Comparison of ENCODE assay signal across 8 cellular contexts in the genomic region with DNA sequence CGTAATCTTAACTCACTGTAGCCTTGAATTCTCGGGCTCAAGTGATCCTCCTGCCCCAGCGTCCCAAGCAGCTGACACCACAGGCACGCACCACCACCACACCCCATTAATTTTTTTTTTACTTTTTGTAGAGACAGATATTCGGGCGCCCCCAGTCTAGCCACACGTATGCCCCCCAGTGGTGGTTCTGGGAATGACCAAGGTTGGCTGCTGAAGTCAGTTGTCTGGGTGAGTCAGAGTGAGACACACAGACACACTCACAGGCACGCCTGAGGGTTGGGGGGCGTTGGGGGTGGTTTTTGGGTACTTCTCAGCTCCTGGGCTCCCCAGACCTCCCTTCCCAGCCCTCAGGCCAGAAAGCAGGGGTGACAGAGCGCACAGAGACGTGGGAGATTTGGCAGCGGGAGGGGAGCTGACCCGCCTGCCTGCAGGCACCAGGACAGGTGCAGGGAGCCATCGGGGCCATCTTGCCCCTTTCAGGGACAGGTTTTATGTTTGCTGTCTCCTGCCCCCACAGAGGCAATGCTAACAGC. TPM values are rescaled to one million over a fixed set of nuclear protein-coding genes. Genes with fewer than 3 reads are reported as not detected.
A peak's percentile ranks its signal among the peaks of the same experiment; 100 is the strongest.
DNase-seq lines count a peak whose midpoint lies in the region; ATAC-seq, FAIRE-seq and TF ChIP-seq lines count a peak whose summit lies in the region.

No MANE protein-coding gene starts in this region.

- intact Hi-C loops in endothelial cell of umbilical vein (cut with micrococcal nuclease): loop anchor here (1.0 kb wide), 4 partner anchors 22 to 158 kb away; a partner anchor contains a TSS

- H3K4me1 ChIP-seq in endothelial cell of umbilical vein (ENCODE audit: control insufficient read depth, extremely low read depth, insufficient read depth, low read length): no peaks in the 10 kb centered on the region

- CTCF ChIA-PET in endothelial cell of umbilical vein (lab: Charles Lee): interaction anchor here (0.7 to 3.0 kb wide), 8 partner anchors 11 to 158 kb away, joined by 3 to 42 read pairs (median 4); a partner anchor contains a TSS

- FAIRE-seq in endothelial cell of umbilical vein (lab: Jason Lieb, UNC): peak; percentile 85

- H3K9ac ChIP-seq in endothelial cell of umbilical vein (replicated peaks; ENCODE audit: extremely low read depth, insufficient read depth, low read length): no peak overlapping the region

- H3K4me3 ChIP-seq in endothelial cell of umbilical vein (replicated peaks in 1 of 3; ENCODE audit: insufficient read depth in 1 of 3, low read depth in 1 of 3, low read length in 3 of 3): no peak overlapping the region

- H3K9me1 ChIP-seq in endothelial cell of umbilical vein (replicated peaks; ENCODE audit: control insufficient read depth, extremely low read depth, insufficient read depth, low read length): no peaks in the 10 kb centered on the region

- no peak for TF ChIP-seq POLR2A in endothelial cell of umbilical vein (IDR thresholded peaks at IDR 0.05; ENCODE audit: low read depth, low read length)

- POLR2A ChIA-PET in endothelial cell of umbilical vein (lab: Charles Lee): no interaction called here

- no peak overlapping the region for H3K27ac ChIP-seq in endothelial cell of umbilical vein (ENCODE audit: insufficient read depth, low read depth, low read length)

- dilution Hi-C loops in endothelial cell of umbilical vein (cut with MboI; ENCODE audit: extremely low pct_ligation_motif_present, low sequenced_read_pairs): no loop called here

- no TSS peak for BruUV-seq in endothelial cell of umbilical vein (replicated peaks; lab: Mats Ljungman, UMichigan)

- no peaks in the 10 kb centered on the region for H3K9me3 Mint-ChIP-seq in naive B cell

- H3K4me1 Mint-ChIP-seq in naive B cell: peaks cover 11 to 17% (median 13%) of the 10 kb centered on the region in 3 donors

- H3K4me2 ChIP-seq in endothelial cell of umbilical vein (ENCODE audit: insufficient read depth, low read length): no peak overlapping the region

- no peaks in the 10 kb centered on the region for H4K20me1 ChIP-seq in endothelial cell of umbilical vein (replicated peaks; ENCODE audit: control insufficient read depth, extremely low read depth, insufficient read depth, low read length)

- no peaks in the 10 kb centered on the region for H3K9me3 ChIP-seq in endothelial cell of umbilical vein (replicated peaks; ENCODE audit: control insufficient read depth, insufficient read depth, low read length)

- no peaks in the 10 kb centered on the region for H3K79me2 ChIP-seq in endothelial cell of umbilical vein (ENCODE audit: control insufficient read depth, insufficient read depth, low read length)

- H3K36me3 ChIP-seq in endothelial cell of umbilical vein (ENCODE audit: control insufficient read depth in 2 of 2, extremely low read depth in 1 of 2, insufficient read depth in 2 of 2, low read length in 2 of 2): peaks cover 3 to 14% of the 10 kb centered on the region in 2 experiments

- ATAC-seq in HG03378 (IDR thresholded peaks at IDR 0.05; ENCODE audit: unreplicated experiment) (peak; percentile 50), naive B cell (ENCODE audit: low read depth in 2 of 2) (peak; percentile 71 to 77), HG03565 (IDR thresholded peaks at IDR 0.05; ENCODE audit: unreplicated experiment) (no peak)

- DNase-seq in GM04503 (ENCODE audit: low read depth): peak; percentile 27
- peak; percentile 65 to 67 for DNase-seq in NOMO-1 (lab: John Stamatoyannopoulos, UW; ENCODE audit: unreplicated experiment in 2 of 2)
- DNase-seq in activated CD8-positive, alpha-beta memory T cell treated with anti-CD3 and anti-CD28 coated beads for 48 hours (ENCODE audit: low read depth in 2 of 3, low spot score in 2 of 3): peak; percentile 48 to 76 (median 74)
- DNase-seq in endothelial cell of umbilical vein (ENCODE audit: low read depth, low spot score): peak; percentile 78
- peak; percentile 79 for DNase-seq in naive B cell
- DNase-seq in stimulated activated CD8-positive, alpha-beta memory T cell treated with anti-CD3 and anti-CD28 coated beads, Interleukin-7, amount 100 ng/mL, for 48 hours (ENCODE audit: extremely low read depth in 1 of 2, low read depth in 1 of 2): peak; percentile 52 to 75

- H3K27me3 Mint-ChIP-seq in naive B cell: peaks cover 6 to 16% (median 16%) of the 10 kb centered on the region in 3 donors

- peak; percentile 77 to 87 for TF ChIP-seq CTCF in endothelial cell of umbilical vein (IDR thresholded peaks at IDR 0.05; ENCODE audit: extremely low read depth in 1 of 2, insufficient read depth in 1 of 2, low read depth in 1 of 2, low read length in 2 of 2)

- no peak overlapping the region for H3K4me3 Mint-ChIP-seq in naive B cell

- H2AFZ ChIP-seq in endothelial cell of umbilical vein (ENCODE audit: low read depth, low read length): no peak overlapping the region

- H3K36me3 Mint-ChIP-seq in naive B cell: peaks cover 4 to 7% of the 10 kb centered on the region in 2 donors

- no peaks in the 10 kb centered on the region for H3K27me3 ChIP-seq in endothelial cell of umbilical vein (ENCODE audit: control insufficient read depth in 2 of 2, insufficient read depth in 2 of 2, low read length in 2 of 2)

- H3K27ac Mint-ChIP-seq in naive B cell: peak overlapping the region in 3 of 6 donors; percentile 11 to 89 (median 66)

TF ChIP-seq in endothelial cell of umbilical vein, 7 proteins besides CTCF, POLR2A, EP300 and RAD21:
- peak; percentile 20 for TF ChIP-seq POLR2AphosphoS5 (IDR thresholded peaks at IDR 0.05; ENCODE audit: insufficient read depth, low read depth, low read length)
- no peak for TF ChIP-seq EZH2 (IDR thresholded peaks at IDR 0.05; ENCODE audit: borderline replicate concordance, low read depth, low read length, severe bottlenecking)
- peak; percentile 72 for TF ChIP-seq FOS (IDR thresholded peaks at IDR 0.05; ENCODE audit: borderline replicate concordance, insufficient read depth, low read length)

RNA-seq across cellular contexts. Expression of a gene that starts 4.2 kb away (rescaled TPM):
- total RNA-seq in endothelial cell of umbilical vein: 0.42 and 0.51 TPM in 2 replicates
- polyA plus RNA-seq in endothelial cell of umbilical vein: 0.44 and 0.45 TPM in 2 replicates
- polyA plus RNA-seq in endothelial cell of umbilical vein (2011; cell fraction: cytosol; rRNA removed): 0.14 and 0.21 TPM in 2 replicates
- polyA plus RNA-seq in endothelial cell of umbilical vein (2011; cell fraction: nucleus; rRNA removed): 2.5 and 3.6 TPM in 2 replicates
- polyA plus RNA-seq in endothelial cell of umbilical vein (2012): 0.12 and 0.14 TPM in 2 replicates
- polyA minus RNA-seq in endothelial cell of umbilical vein: not detected in 2 replicates
- polyA minus RNA-seq in endothelial cell of umbilical vein (2011; cell fraction: cytosol; rRNA and poly(A)+ RNA removed): not detected
- 0.24 TPM in 1 of 2 replicates, not detected in the other for polyA minus RNA-seq in endothelial cell of umbilical vein (2011; cell fraction: nucleus; rRNA and poly(A)+ RNA removed)
- not detected for polyA plus RNA-seq in naive B cell (ENCODE audit: low read depth in 6 of 6)

RNA-seq across cellular contexts. Expression of a gene that starts 13.8 kb away (rescaled TPM):
- 43.3 and 45.4 TPM in 2 replicates for total RNA-seq in endothelial cell of umbilical vein
- polyA plus RNA-seq in endothelial cell of umbilical vein: 53.7 and 66.9 TPM in 2 replicates
- 31.4 and 40.5 TPM in 2 replicates for polyA plus RNA-seq in endothelial cell of umbilical vein (2011; cell fraction: cytosol; rRNA removed)
- 152 and 169 TPM in 2 replicates for polyA plus RNA-seq in endothelial cell of umbilical vein (2011; cell fraction: nucleus; rRNA removed)
- 46.1 and 63.1 TPM in 2 replicates for polyA plus RNA-seq in endothelial cell of umbilical vein (2012)
- 18.8 and 27.5 TPM in 2 replicates for polyA minus RNA-seq in endothelial cell of umbilical vein
- 31.5 TPM for polyA minus RNA-seq in endothelial cell of umbilical vein (2011; cell fraction: cytosol; rRNA and poly(A)+ RNA removed)
- 23.9 and 33.3 TPM in 2 replicates for polyA minus RNA-seq in endothelial cell of umbilical vein (2011; cell fraction: nucleus; rRNA and poly(A)+ RNA removed)
- polyA plus RNA-seq in naive B cell (ENCODE audit: low read depth in 6 of 6): 1 to 10 TPM in 5 of 6 donors, not detected in 1; 2.7 to 7.6 (median 3.7) TPM

RNA-seq across cellular contexts. Expression of a gene that starts 22.1 kb away (rescaled TPM):
- total RNA-seq in endothelial cell of umbilical vein: 0.91 and 1.3 TPM in 2 replicates
- 0.40 and 0.51 TPM in 2 replicates for polyA plus RNA-seq in endothelial cell of umbilical vein
- 0.20 TPM in 1 of 2 replicates, not detected in the other for polyA plus RNA-seq in endothelial cell of umbilical vein (2011; cell fraction: cytosol; rRNA removed)
- polyA plus RNA-seq in endothelial cell of umbilical vein (2011; cell fraction: nucleus; rRNA removed): 1.6 and 1.7 TPM in 2 replicates
- 0.13 and 0.52 TPM in 2 replicates for polyA plus RNA-seq in endothelial cell of umbilical vein (2012)
- polyA minus RNA-seq in endothelial cell of umbilical vein: 0.13 and 0.19 TPM in 2 replicates
- polyA minus RNA-seq in endothelial cell of umbilical vein (2011; cell fraction: cytosol; rRNA and poly(A)+ RNA removed): 1.8 TPM
- polyA minus RNA-seq in endothelial cell of umbilical vein (2011; cell fraction: nucleus; rRNA and poly(A)+ RNA removed): 0.67 TPM in 1 of 2 replicates, not detected in the other
- 1 to 10 TPM in 5 of 6 donors, not detected in 1; 1.3 to 2.3 (median 1.6) TPM for polyA plus RNA-seq in naive B cell (ENCODE audit: low read depth in 6 of 6)

RNA-seq across cellular contexts. Expression of a gene that starts 22.4 kb away (rescaled TPM):
- 26.6 and 30.3 TPM in 2 replicates for total RNA-seq in endothelial cell of umbilical vein
- polyA plus RNA-seq in endothelial cell of umbilical vein: 17.7 and 24.7 TPM in 2 replicates
- 7.6 and 11.8 TPM in 2 replicates for polyA plus RNA-seq in endothelial cell of umbilical vein (2011; cell fraction: cytosol; rRNA removed)
- 34.8 and 44.7 TPM in 2 replicates for polyA plus RNA-seq in endothelial cell of umbilical vein (2011; cell fraction: nucleus; rRNA removed)
- polyA plus RNA-seq in endothelial cell of umbilical vein (2012): 12.4 and 21.6 TPM in 2 replicates
- polyA minus RNA-seq in endothelial cell of umbilical vein: 11.0 and 15.0 TPM in 2 replicates
- polyA minus RNA-seq in endothelial cell of umbilical vein (2011; cell fraction: cytosol; rRNA and poly(A)+ RNA removed): 4.9 TPM
- polyA minus RNA-seq in endothelial cell of umbilical vein (2011; cell fraction: nucleus; rRNA and poly(A)+ RNA removed): 13.0 and 26.5 TPM in 2 replicates
- polyA plus RNA-seq in naive B cell (ENCODE audit: low read depth in 6 of 6): 1 to 10 TPM in 5 of 6 donors, not detected in 1; 2.3 to 7.5 (median 4.5) TPM

Comparison
In these comparisons a context has a peak if more than half of its experiments do, and no peak if none do; other contexts are left out.
1. DNase-seq: peak in every context shown above with its lines; median percentile 79 in naive B cell; 78 in endothelial cell of umbilical vein; 74 in activated CD8-positive, alpha-beta memory T cell treated with anti-CD3 and anti-CD28 coated beads for 48 hours; 66 in NOMO-1; 64 in stimulated activated CD8-positive, alpha-beta memory T cell treated with anti-CD3 and anti-CD28 coated beads, Interleukin-7, amount 100 ng/mL, for 48 hours; 27 in GM04503.